In genomic region chr10:113686028-113686427, GRCh38 we compare ENCODE assay signal across 19 cellular contexts. TPM values are rescaled to one million over a fixed set of nuclear protein-coding genes. Genes with fewer than 3 reads are reported as not detected.
A peak's percentile ranks its signal among the peaks of the same experiment; 100 is the strongest.
DNase-seq lines count a peak whose midpoint lies in the region; ATAC-seq, FAIRE-seq and TF ChIP-seq lines count a peak whose summit lies in the region.
"Had no signal": no experiment of that assay in that cellular context is flagged by ENCODE, and none has a peak within 500 bp of the region (broad histone marks: within the 10 kb centered on the region; RNA-seq: fewer than 3 reads in every experiment).

No MANE protein-coding gene starts in this region.

- H3K4me3 Mint-ChIP-seq in stimulated activated naive B cell treated with anti-CD40 and anti-IgM and Interleukin-4, amounts not matched to agents 10 μg/mL and 1 μg/mL and 100 μg/mL, for 72 hours, result no peak overlapping the region
- H3K4me3 Mint-ChIP-seq: CD4-positive, CD25-positive, alpha-beta regulatory T cell; CD8-positive, alpha-beta T cell; GM23338; H9 had no signal

- H3K4me3 ChIP-seq in colonic mucosa (no peak overlapping the region), mucosa of rectum (ENCODE audit: low read length in 2 of 2) (no peak overlapping the region)
- H3K4me3 ChIP-seq: BLaER1, GM23338 had no signal

- peaks cover 68 to 73% of the 10 kb centered on the region in 2 donors for H3K36me3 Mint-ChIP-seq in stimulated activated naive B cell treated with anti-CD40 and anti-IgM and Interleukin-4, amounts not matched to agents 10 μg/mL and 1 μg/mL and 100 μg/mL, for 72 hours

- H3K36me3 ChIP-seq in colonic mucosa (no peaks in the 10 kb centered on the region), mucosa of rectum (ENCODE audit: control insufficient read depth in 2 of 2, insufficient read depth in 2 of 2, low read length in 2 of 2) (peaks cover 0 to 3% of the 10 kb centered on the region in 2 donors)

- no peak for TF ChIP-seq POLR2A in GM12891 (IDR thresholded peaks at IDR 0.05; ENCODE audit: low read depth, low read length)

- no peaks in the 10 kb centered on the region for H3K27me3 Mint-ChIP-seq in stimulated activated naive B cell treated with anti-CD40 and anti-IgM and Interleukin-4, amounts not matched to agents 10 μg/mL and 1 μg/mL and 100 μg/mL, for 72 hours
- H3K27me3 Mint-ChIP-seq: CD4-positive, CD25-positive, alpha-beta regulatory T cell had no signal

- ATAC-seq in stimulated activated naive B cell treated with anti-CD40 and anti-IgM and Interleukin-4, amounts not matched to agents 10 μg/mL and 1 μg/mL and 100 μg/mL, for 72 hours (replicated peaks), result no peak
- ATAC-seq in GM18858 (IDR thresholded peaks at IDR 0.05; ENCODE audit: unreplicated experiment), result no peak
- ATAC-seq: CD8-positive, alpha-beta T cell; GM23338; HCT116 had no signal

- no peak for TF ChIP-seq CTCF in colonic mucosa (IDR thresholded peaks at IDR 0.05)

- H3K27me3 ChIP-seq in colonic mucosa (no peaks in the 10 kb centered on the region), mucosa of rectum (ENCODE audit: control insufficient read depth in 2 of 2, insufficient read depth in 2 of 2, low read length in 2 of 2) (no peaks in the 10 kb centered on the region)
- H3K27me3 ChIP-seq: BLaER1 had no signal

- H3K9me3 ChIP-seq in colonic mucosa, result no peaks in the 10 kb centered on the region
- H3K9me3 ChIP-seq in mucosa of rectum (ENCODE audit: control insufficient read depth in 2 of 2, low read length in 2 of 2), result no peaks in the 10 kb centered on the region
- H3K9me3 ChIP-seq: Caco-2 had no signal

- H3K4me1 ChIP-seq in colonic mucosa (peaks cover 4% of the 10 kb centered on the region), mucosa of rectum (ENCODE audit: control insufficient read depth in 2 of 2, insufficient read depth in 2 of 2, low read length in 2 of 2) (peaks cover 3 to 22% of the 10 kb centered on the region in 2 donors)
- H3K4me1 ChIP-seq: Caco-2 had no signal

- no peak for DNase-seq in GM12891 (ENCODE audit: insufficient read length, low spot score)
- no peak for DNase-seq in colonic mucosa
- no peak for DNase-seq in stimulated activated naive B cell treated with anti-CD40 and anti-IgM and Interleukin-4, amounts not matched to agents 10 μg/mL and 1 μg/mL and 100 μg/mL, for 72 hours
- DNase-seq in activated T-cell treated with anti-CD3 and anti-CD28 coated beads for 4 hours, result no peak
- no peak for DNase-seq in NCI-H2227 treated with DMSO at 0.1 percent for 48 hours (lab: John Stamatoyannopoulos, UW)
- DNase-seq: Caco-2; CD4-positive, CD25-positive, alpha-beta regulatory T cell; CD8-positive, alpha-beta T cell; DMS153; DND-41; H9 had no signal

- peak; percentile 26 for FAIRE-seq in GM12891 (lab: Jason Lieb, UNC)
- FAIRE-seq: G401.6 had no signal

- H3K9ac ChIP-seq in colonic mucosa (ENCODE audit: low read depth in 2 of 2, low read length in 2 of 2) (no peak overlapping the region), mucosa of rectum (ENCODE audit: low read depth in 1 of 2, low read length in 2 of 2) (no peak overlapping the region)
- H3K9ac ChIP-seq: BLaER1 had no signal

- H3K27ac ChIP-seq in colonic mucosa, result peak overlapping the region; percentile 7
- H3K27ac ChIP-seq in mucosa of rectum (ENCODE audit: low read depth in 2 of 2, low read length in 2 of 2), result peak overlapping the region; percentile 17 to 57
- H3K27ac ChIP-seq: BLaER1, C4-2B had no signal

- intact Hi-C loops in colonic mucosa (cut with DNase I), result no loop called here

- peaks cover 30 to 41% of the 10 kb centered on the region in 2 donors for H3K9me3 Mint-ChIP-seq in stimulated activated naive B cell treated with anti-CD40 and anti-IgM and Interleukin-4, amounts not matched to agents 10 μg/mL and 1 μg/mL and 100 μg/mL, for 72 hours

- H3K27ac Mint-ChIP-seq in stimulated activated naive B cell treated with anti-CD40 and anti-IgM and Interleukin-4, amounts not matched to agents 10 μg/mL and 1 μg/mL and 100 μg/mL, for 72 hours, result peak overlapping the region; percentile 4
- H3K27ac Mint-ChIP-seq: CD4-positive, CD25-positive, alpha-beta regulatory T cell; CD8-positive, alpha-beta T cell; GM23338; H9 had no signal

- H3K4me1 Mint-ChIP-seq in stimulated activated naive B cell treated with anti-CD40 and anti-IgM and Interleukin-4, amounts not matched to agents 10 μg/mL and 1 μg/mL and 100 μg/mL, for 72 hours, result peaks cover 35 to 79% of the 10 kb centered on the region in 2 donors

TF ChIP-seq in GM12891, 5 proteins besides CTCF, POLR2A, EP300 and RAD21:
- no peak for TF ChIP-seq POLR2AphosphoS5 (IDR thresholded peaks at IDR 0.05; ENCODE audit: low read depth, low read length)
- no peak for TF ChIP-seq PAX5 (IDR thresholded peaks at IDR 0.05; ENCODE audit: insufficient read depth, low read length, severe bottlenecking)
- no peak for TF ChIP-seq SPI1 (IDR thresholded peaks at IDR 0.05; ENCODE audit: low read depth, low read length)
- no peak for TF ChIP-seq TAF1 (IDR thresholded peaks at IDR 0.05; ENCODE audit: low read depth, low read length)
- no peak for TF ChIP-seq POU2F2 (IDR thresholded peaks at IDR 0.05; ENCODE audit: low read depth, low read length)

RNA-seq across cellular contexts. Expression of gene CASP7, which starts 6.3 kb away (rescaled TPM):
- polyA plus RNA-seq in GM12891 (2012; ENCODE audit: low read depth, missing spikeins), result 15.2 TPM
- 100 to 1,000 TPM in 1 of 2 donors, 10 to 100 TPM in 1; 76.9 to 139 TPM for total RNA-seq in colonic mucosa

RNA-seq across cellular contexts. Expression of gene NRAP, which starts 22.2 kb away (rescaled TPM):
- not detected for polyA plus RNA-seq in GM12891 (2012; ENCODE audit: low read depth, missing spikeins)
- 1 to 10 TPM; 1.1 to 1.3 TPM for total RNA-seq in colonic mucosa
- total RNA-seq: A172; CD4-positive, CD25-positive, alpha-beta regulatory T cell; CD8-positive, alpha-beta T cell; GM23338; H9 had no signal
- polyA plus RNA-seq: CD4-positive, CD25-positive, alpha-beta regulatory T cell; GM23338 had no signal
